ENCODE assay signal across 2 cellular contexts in genomic region chr4:1305261-1305711, GRCh38.
A peak's percentile ranks its signal among the peaks of the same experiment; 100 is the strongest.
TF ChIP-seq lines count a peak whose summit lies in the region.

No MANE protein-coding gene starts in this region.

TF ChIP-seq in Ishikawa, 13 proteins besides CTCF, POLR2A, EP300 and RAD21:
- TF ChIP-seq TEAD4 (IDR thresholded peaks at IDR 0.05) = peak; percentile 22; the same call in 1 of the 2 replicates
- TF ChIP-seq, protein P1, sequence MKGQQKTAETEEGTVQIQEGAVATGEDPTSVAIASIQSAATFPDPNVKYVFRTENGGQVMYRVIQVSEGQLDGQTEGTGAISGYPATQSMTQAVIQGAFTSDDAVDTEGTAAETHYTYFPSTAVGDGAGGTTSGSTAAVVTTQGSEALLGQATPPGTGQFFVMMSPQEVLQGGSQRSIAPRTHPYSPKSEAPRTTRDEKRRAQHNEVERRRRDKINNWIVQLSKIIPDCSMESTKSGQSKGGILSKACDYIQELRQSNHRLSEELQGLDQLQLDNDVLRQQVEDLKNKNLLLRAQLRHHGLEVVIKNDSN (IDR thresholded peaks at IDR 0.05) = no peak

TF ChIP-seq in HepG2, 621 proteins besides CTCF, POLR2A, EP300 and RAD21 (continues in another document):
- TF ChIP-seq NFE2 (CRISPR knock-in tag; IDR thresholded peaks at IDR 0.05) (peak; percentile 60; the same call in 1 of the 2 replicates), ZFX (CRISPR knock-in tag; IDR thresholded peaks at IDR 0.05; ENCODE audit: low read depth) (peak; percentile 38; the same call in 1 of the 2 replicates), SMYD3 (CRISPR knock-in tag; IDR thresholded peaks at IDR 0.05) (0 out of 2 replicates have a peak, but pooled peaks have one; percentile 32), FIP1L1 (IDR thresholded peaks at IDR 0.05; ENCODE audit: borderline replicate concordance, insufficient read depth, low read depth, low read length) (no peak), SOX13 (IDR thresholded peaks at IDR 0.05) (0 out of 2 replicates have a peak, but pooled peaks have one; percentile 23), SOX13 (CRISPR knock-in tag; conservative IDR thresholded peaks at IDR 0.05 in 1 of 2, IDR thresholded peaks at IDR 0.05 in 1 of 2) (peak in 1 of 2 experiments; percentile 86; a peak in 2 of 4 replicates), TEAD3 (CRISPR knock-in tag; optimal IDR thresholded peaks at IDR 0.05; ENCODE audit: borderline replicate concordance) (peak; percentile 84), GATAD1 (CRISPR knock-in tag; IDR thresholded peaks at IDR 0.05) (peak; percentile 29; the same call in 1 of the 2 replicates), ZNF431 (CRISPR knock-in tag; IDR thresholded peaks at IDR 0.05; ENCODE audit: borderline replicate concordance, low read depth) (no peak), ZGPAT (CRISPR knock-in tag; IDR thresholded peaks at IDR 0.05) (peak; percentile 30; the same call in 1 of the 2 replicates), FOSL2 (CRISPR knock-in tag; IDR thresholded peaks at IDR 0.05) (peak; percentile 86), SALL1 (CRISPR knock-in tag; IDR thresholded peaks at IDR 0.05) (peak; percentile 48; the same call in 1 of the 2 replicates), MAFF (IDR thresholded peaks at IDR 0.05; ENCODE audit: low read depth, low read length) (peak; percentile 39; the same call in 1 of the 2 replicates), HHEX (CRISPR knock-in tag; IDR thresholded peaks at IDR 0.05) (peak; percentile 38; the same call in 1 of the 2 replicates), TARDBP (CRISPR knock-in tag; IDR thresholded peaks at IDR 0.05) (peak; percentile 44; the same call in 1 of the 2 replicates), ZBTB44 (CRISPR knock-in tag; IDR thresholded peaks at IDR 0.05) (no peak), GATAD2A (CRISPR knock-in tag; IDR thresholded peaks at IDR 0.05) (0 out of 2 replicates have a peak, but pooled peaks have one; percentile 36), ZNF629 (CRISPR knock-in tag; conservative IDR thresholded peaks at IDR 0.05) (peak; percentile 90), IRF2 (CRISPR knock-in tag; IDR thresholded peaks at IDR 0.05) (0 out of 2 replicates have a peak, but pooled peaks have one; percentile 35), SAP130 (CRISPR knock-in tag; IDR thresholded peaks at IDR 0.05; ENCODE audit: low read depth) (peak; percentile 56; the same call in 1 of the 2 replicates), KMT2B (CRISPR knock-in tag; IDR thresholded peaks at IDR 0.05) (no peak), ZSCAN21 (CRISPR knock-in tag; IDR thresholded peaks at IDR 0.05; ENCODE audit: borderline replicate concordance) (peak; percentile 74; the same call in 1 of the 2 replicates), PREB (CRISPR knock-in tag; IDR thresholded peaks at IDR 0.05) (no peak), SP2 (CRISPR knock-in tag; IDR thresholded peaks at IDR 0.05) (no peak), LBX2 (CRISPR knock-in tag; IDR thresholded peaks at IDR 0.05; ENCODE audit: borderline replicate concordance) (no peak), FOXA3 (CRISPR knock-in tag; IDR thresholded peaks at IDR 0.05) (peak; percentile 78), KDM2A (CRISPR knock-in tag; IDR thresholded peaks at IDR 0.05; ENCODE audit: borderline replicate concordance, low read depth) (peak; percentile 60; the same call in 1 of the 2 replicates), RBFOX2 (IDR thresholded peaks at IDR 0.05; ENCODE audit: low read depth, low read length) (no peak), TBX2 (CRISPR knock-in tag; IDR thresholded peaks at IDR 0.05; ENCODE audit: borderline replicate concordance) (peak; percentile 14; the same call in 1 of the 2 replicates), KDM1A (CRISPR knock-in tag; IDR thresholded peaks at IDR 0.05) (0 out of 2 replicates have a peak, but pooled peaks have one; percentile 55), ZNF34 (CRISPR knock-in tag; IDR thresholded peaks at IDR 0.05; ENCODE audit: borderline replicate concordance) (no peak), ASH2L (IDR thresholded peaks at IDR 0.05; ENCODE audit: insufficient read length, low read depth, low read length) (peak; percentile 50)
- TF ChIP-seq, protein P2, sequence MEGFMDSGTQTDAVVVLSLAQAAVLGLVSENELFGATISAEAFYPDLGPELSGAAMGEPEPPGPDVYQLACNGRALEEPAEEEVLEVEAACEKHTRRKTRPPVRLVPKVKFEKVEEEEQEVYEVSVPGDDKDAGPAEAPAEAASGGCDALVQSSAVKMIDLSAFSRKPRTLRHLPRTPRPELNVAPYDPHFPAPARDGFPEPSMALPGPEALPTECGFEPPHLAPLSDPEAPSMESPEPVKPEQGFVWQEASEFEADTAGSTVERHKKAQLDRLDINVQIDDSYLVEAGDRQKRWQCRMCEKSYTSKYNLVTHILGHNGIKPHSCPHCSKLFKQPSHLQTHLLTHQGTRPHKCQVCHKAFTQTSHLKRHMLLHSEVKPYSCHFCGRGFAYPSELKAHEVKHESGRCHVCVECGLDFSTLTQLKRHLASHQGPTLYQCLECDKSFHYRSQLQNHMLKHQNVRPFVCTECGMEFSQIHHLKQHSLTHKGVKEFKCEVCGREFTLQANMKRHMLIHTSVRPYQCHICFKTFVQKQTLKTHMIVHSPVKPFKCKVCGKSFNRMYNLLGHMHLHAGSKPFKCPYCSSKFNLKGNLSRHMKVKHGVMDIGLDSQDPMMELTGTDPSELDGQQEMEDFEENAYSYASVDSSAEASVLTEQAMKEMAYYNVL (CRISPR knock-in tag; IDR thresholded peaks at IDR 0.05; ENCODE audit: borderline replicate concordance) = 0 out of 2 replicates have a peak, but pooled peaks have one; percentile 27
- TF ChIP-seq, protein P3, sequence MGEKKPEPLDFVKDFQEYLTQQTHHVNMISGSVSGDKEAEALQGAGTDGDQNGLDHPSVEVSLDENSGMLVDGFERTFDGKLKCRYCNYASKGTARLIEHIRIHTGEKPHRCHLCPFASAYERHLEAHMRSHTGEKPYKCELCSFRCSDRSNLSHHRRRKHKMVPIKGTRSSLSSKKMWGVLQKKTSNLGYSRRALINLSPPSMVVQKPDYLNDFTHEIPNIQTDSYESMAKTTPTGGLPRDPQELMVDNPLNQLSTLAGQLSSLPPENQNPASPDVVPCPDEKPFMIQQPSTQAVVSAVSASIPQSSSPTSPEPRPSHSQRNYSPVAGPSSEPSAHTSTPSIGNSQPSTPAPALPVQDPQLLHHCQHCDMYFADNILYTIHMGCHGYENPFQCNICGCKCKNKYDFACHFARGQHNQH (CRISPR knock-in tag; IDR thresholded peaks at IDR 0.05) = peak; percentile 60; the same call in 1 of the 2 replicates
- TF ChIP-seq, protein P4, sequence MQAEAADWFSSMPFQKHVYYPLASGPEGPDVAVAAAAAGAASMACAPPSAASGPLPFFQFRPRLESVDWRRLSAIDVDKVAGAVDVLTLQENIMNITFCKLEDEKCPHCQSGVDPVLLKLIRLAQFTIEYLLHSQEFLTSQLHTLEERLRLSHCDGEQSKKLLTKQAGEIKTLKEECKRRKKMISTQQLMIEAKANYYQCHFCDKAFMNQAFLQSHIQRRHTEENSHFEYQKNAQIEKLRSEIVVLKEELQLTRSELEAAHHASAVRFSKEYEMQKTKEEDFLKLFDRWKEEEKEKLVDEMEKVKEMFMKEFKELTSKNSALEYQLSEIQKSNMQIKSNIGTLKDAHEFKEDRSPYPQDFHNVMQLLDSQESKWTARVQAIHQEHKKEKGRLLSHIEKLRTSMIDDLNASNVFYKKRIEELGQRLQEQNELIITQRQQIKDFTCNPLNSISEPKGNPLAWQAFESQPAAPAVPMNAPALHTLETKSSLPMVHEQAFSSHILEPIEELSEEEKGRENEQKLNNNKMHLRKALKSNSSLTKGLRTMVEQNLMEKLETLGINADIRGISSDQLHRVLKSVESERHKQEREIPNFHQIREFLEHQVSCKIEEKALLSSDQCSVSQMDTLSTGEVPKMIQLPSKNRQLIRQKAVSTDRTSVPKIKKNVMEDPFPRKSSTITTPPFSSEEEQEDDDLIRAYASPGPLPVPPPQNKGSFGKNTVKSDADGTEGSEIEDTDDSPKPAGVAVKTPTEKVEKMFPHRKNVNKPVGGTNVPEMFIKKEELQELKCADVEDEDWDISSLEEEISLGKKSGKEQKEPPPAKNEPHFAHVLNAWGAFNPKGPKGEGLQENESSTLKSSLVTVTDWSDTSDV (CRISPR knock-in tag; IDR thresholded peaks at IDR 0.05) = no peak
- TF ChIP-seq, protein P5, sequence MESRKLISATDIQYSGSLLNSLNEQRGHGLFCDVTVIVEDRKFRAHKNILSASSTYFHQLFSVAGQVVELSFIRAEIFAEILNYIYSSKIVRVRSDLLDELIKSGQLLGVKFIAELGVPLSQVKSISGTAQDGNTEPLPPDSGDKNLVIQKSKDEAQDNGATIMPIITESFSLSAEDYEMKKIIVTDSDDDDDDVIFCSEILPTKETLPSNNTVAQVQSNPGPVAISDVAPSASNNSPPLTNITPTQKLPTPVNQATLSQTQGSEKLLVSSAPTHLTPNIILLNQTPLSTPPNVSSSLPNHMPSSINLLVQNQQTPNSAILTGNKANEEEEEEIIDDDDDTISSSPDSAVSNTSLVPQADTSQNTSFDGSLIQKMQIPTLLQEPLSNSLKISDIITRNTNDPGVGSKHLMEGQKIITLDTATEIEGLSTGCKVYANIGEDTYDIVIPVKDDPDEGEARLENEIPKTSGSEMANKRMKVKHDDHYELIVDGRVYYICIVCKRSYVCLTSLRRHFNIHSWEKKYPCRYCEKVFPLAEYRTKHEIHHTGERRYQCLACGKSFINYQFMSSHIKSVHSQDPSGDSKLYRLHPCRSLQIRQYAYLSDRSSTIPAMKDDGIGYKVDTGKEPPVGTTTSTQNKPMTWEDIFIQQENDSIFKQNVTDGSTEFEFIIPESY (CRISPR knock-in tag; IDR thresholded peaks at IDR 0.05) = peak; percentile 79
- TF ChIP-seq, protein P6, sequence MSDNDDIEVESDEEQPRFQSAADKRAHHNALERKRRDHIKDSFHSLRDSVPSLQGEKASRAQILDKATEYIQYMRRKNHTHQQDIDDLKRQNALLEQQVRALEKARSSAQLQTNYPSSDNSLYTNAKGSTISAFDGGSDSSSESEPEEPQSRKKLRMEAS (IDR thresholded peaks at IDR 0.05) = peak; percentile 32; the same call in 1 of the 2 replicates
- TF ChIP-seq, protein P7, sequence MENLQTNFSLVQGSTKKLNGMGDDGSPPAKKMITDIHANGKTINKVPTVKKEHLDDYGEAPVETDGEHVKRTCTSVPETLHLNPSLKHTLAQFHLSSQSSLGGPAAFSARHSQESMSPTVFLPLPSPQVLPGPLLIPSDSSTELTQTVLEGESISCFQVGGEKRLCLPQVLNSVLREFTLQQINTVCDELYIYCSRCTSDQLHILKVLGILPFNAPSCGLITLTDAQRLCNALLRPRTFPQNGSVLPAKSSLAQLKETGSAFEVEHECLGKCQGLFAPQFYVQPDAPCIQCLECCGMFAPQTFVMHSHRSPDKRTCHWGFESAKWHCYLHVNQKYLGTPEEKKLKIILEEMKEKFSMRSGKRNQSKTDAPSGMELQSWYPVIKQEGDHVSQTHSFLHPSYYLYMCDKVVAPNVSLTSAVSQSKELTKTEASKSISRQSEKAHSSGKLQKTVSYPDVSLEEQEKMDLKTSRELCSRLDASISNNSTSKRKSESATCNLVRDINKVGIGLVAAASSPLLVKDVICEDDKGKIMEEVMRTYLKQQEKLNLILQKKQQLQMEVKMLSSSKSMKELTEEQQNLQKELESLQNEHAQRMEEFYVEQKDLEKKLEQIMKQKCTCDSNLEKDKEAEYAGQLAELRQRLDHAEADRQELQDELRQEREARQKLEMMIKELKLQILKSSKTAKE (CRISPR knock-in tag; IDR thresholded peaks at IDR 0.05; ENCODE audit: borderline replicate concordance) = no peak
- TF ChIP-seq, protein P8, sequence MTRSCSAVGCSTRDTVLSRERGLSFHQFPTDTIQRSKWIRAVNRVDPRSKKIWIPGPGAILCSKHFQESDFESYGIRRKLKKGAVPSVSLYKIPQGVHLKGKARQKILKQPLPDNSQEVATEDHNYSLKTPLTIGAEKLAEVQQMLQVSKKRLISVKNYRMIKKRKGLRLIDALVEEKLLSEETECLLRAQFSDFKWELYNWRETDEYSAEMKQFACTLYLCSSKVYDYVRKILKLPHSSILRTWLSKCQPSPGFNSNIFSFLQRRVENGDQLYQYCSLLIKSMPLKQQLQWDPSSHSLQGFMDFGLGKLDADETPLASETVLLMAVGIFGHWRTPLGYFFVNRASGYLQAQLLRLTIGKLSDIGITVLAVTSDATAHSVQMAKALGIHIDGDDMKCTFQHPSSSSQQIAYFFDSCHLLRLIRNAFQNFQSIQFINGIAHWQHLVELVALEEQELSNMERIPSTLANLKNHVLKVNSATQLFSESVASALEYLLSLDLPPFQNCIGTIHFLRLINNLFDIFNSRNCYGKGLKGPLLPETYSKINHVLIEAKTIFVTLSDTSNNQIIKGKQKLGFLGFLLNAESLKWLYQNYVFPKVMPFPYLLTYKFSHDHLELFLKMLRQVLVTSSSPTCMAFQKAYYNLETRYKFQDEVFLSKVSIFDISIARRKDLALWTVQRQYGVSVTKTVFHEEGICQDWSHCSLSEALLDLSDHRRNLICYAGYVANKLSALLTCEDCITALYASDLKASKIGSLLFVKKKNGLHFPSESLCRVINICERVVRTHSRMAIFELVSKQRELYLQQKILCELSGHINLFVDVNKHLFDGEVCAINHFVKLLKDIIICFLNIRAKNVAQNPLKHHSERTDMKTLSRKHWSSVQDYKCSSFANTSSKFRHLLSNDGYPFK (CRISPR knock-in tag; IDR thresholded peaks at IDR 0.05; ENCODE audit: borderline replicate concordance) = 0 out of 2 replicates have a peak, but pooled peaks have one; percentile 16
